Comparison of ENCODE assay signal across 8 cellular contexts in genomic region chr10:14604181-14605142, GRCh38.
DNase-seq lines count a peak whose midpoint lies in the region; ATAC-seq and TF ChIP-seq lines count a peak whose summit lies in the region.

No MANE protein-coding gene starts in this region.

- peak; percentile 34 for DNase-seq in A172 (ENCODE audit: low spot score)
- peak; percentile 89 for DNase-seq in NCI-H69 (lab: John Stamatoyannopoulos, UW)
- DNase-seq in activated CD8-positive, alpha-beta memory T cell treated with anti-CD3 and anti-CD28 coated beads, Interleukin-2, amount 50 U/mL, for 48 hours: peak; percentile 87
- DNase-seq in mesenteric fat pad (ENCODE audit: low spot score): peak; percentile 93
- peak; percentile 63 for DNase-seq in stimulated activated CD8-positive, alpha-beta memory T cell treated with anti-CD3 and anti-CD28 coated beads, Interleukin-12 subunit alpha, Interleukin-12 subunit beta, amount 100 ng/mL, for 4 hours (ENCODE audit: low read depth)

- H3K9ac ChIP-seq in endocrine pancreas (ENCODE audit: control insufficient read depth, insufficient read depth, low read length): peak overlapping the region; percentile 97

- H3K36me3 ChIP-seq in endocrine pancreas (ENCODE audit: control insufficient read depth, insufficient read depth, low read length): no peaks in the 10 kb centered on the region

- peaks cover 14% of the 10 kb centered on the region for H3K4me1 ChIP-seq in endocrine pancreas (ENCODE audit: control insufficient read depth, insufficient read depth, low read length)

- ATAC-seq in GM18505 (IDR thresholded peaks at IDR 0.05; ENCODE audit: unreplicated experiment) (peak; percentile 51), HG02981 (IDR thresholded peaks at IDR 0.05; ENCODE audit: unreplicated experiment) (peak; percentile 28)

- peak; percentile 72 for TF ChIP-seq POLR2A in GM18505 (IDR thresholded peaks at IDR 0.05; ENCODE audit: borderline replicate concordance, extremely low read depth, insufficient read depth, insufficient read length)

- H3K27me3 ChIP-seq in endocrine pancreas (ENCODE audit: control insufficient read depth, insufficient read depth, low read length): no peaks in the 10 kb centered on the region

- no peaks in the 10 kb centered on the region for H3K9me3 ChIP-seq in endocrine pancreas (ENCODE audit: control insufficient read depth, low read length)

- peak overlapping the region; percentile 84 for H3K4me3 ChIP-seq in endocrine pancreas (ENCODE audit: control insufficient read depth, insufficient read depth, low read length)

Comparison
In these comparisons a context has a peak if more than half of its experiments do, and no peak if none do; other contexts are left out.
1. Peak in every context shown above with its lines: DNase-seq, ATAC-seq and H3K4me3 ChIP-seq.
2. DNase-seq: peak in every context shown above with its lines; median percentile 93 in mesenteric fat pad; 89 in NCI-H69; 87 in activated CD8-positive, alpha-beta memory T cell treated with anti-CD3 and anti-CD28 coated beads, Interleukin-2, amount 50 U/mL, for 48 hours; 63 in stimulated activated CD8-positive, alpha-beta memory T cell treated with anti-CD3 and anti-CD28 coated beads, Interleukin-12 subunit alpha, Interleukin-12 subunit beta, amount 100 ng/mL, for 4 hours; 34 in A172.